In genomic region chr2:25420820-25421237, GRCh38 we compare ENCODE assay signal across 9 cellular contexts.
DNase-seq lines count a peak whose midpoint lies in the region; ATAC-seq and TF ChIP-seq lines count a peak whose summit lies in the region.
"Had no signal": no experiment of that assay in that cellular context is flagged by ENCODE, and none has a peak within 500 bp of the region (broad histone marks: within the 10 kb centered on the region; RNA-seq: fewer than 3 reads in every experiment).

No MANE protein-coding gene starts in this region.

- H3K9me2 ChIP-seq in hepatocyte (replicated peaks; ENCODE audit: insufficient read depth) = no peaks in the 10 kb centered on the region

- H3K27me3 ChIP-seq in hepatocyte (no peaks in the 10 kb centered on the region), prostate gland (replicated peaks; ENCODE audit: insufficient read depth) (no peaks in the 10 kb centered on the region)

- H2AFZ ChIP-seq in hepatocyte = no peak overlapping the region

- no peaks in the 10 kb centered on the region for H3K27me3 Mint-ChIP-seq in effector memory CD8-positive, alpha-beta T cell

- H3K27ac ChIP-seq in hepatocyte (peak overlapping the region; percentile 78), prostate gland (no peak overlapping the region)

- intact Hi-C loops in prostate gland (cut with DNase I) = no loop called here

- no peaks in the 10 kb centered on the region for H4K20me1 ChIP-seq in hepatocyte (ENCODE audit: insufficient read depth, poor library complexity, severe bottlenecking)

- H3K4me1 ChIP-seq in hepatocyte (ENCODE audit: insufficient read depth) (peaks cover 7% of the 10 kb centered on the region), prostate gland (replicated peaks) (no peaks in the 10 kb centered on the region)

- DNase-seq in hepatocyte (ENCODE audit: low spot score) = no peak
- DNase-seq in effector memory CD8-positive, alpha-beta T cell = no peak
- DNase-seq in GOT3 (lab: John Stamatoyannopoulos, UW) = no peak
- no peak for DNase-seq in prostate gland (ENCODE audit: low spot score)
- no peak for DNase-seq in mucosa of gallbladder (ENCODE audit: low spot score)
- DNase-seq: activated T-cell treated with anti-CD3 and anti-CD28 coated beads, Interleukin-2, amount 50 U/mL, for 1 hour had no signal

- 47% methylated on average over 2 of the region's 2 CpGs for WGBS in hepatocyte (ENCODE audit: low lambda C conversion rate, missing lambda C conversion rate)
- WGBS in prostate gland = 67% methylated on average over 2 of the region's 2 CpGs

- no peaks in the 10 kb centered on the region for H3K36me3 Mint-ChIP-seq in effector memory CD8-positive, alpha-beta T cell (ENCODE audit: insufficient read depth)

- no peak overlapping the region for H3K4me3 Mint-ChIP-seq in effector memory CD8-positive, alpha-beta T cell

- TF ChIP-seq CTCF in hepatocyte (IDR thresholded peaks at IDR 0.05; ENCODE audit: poor library complexity) (no peak), prostate gland (IDR thresholded peaks at IDR 0.05) (no peak)

- no peaks in the 10 kb centered on the region for H3K9me3 ChIP-seq in hepatocyte (ENCODE audit: low read depth)
- H3K9me3 ChIP-seq in prostate gland = no peaks in the 10 kb centered on the region

- TF ChIP-seq POLR2A in GM15510 (IDR thresholded peaks at IDR 0.05; ENCODE audit: borderline replicate concordance, extremely low read depth, insufficient read length) = peak; percentile 73
- no peak for TF ChIP-seq POLR2A in prostate gland (IDR thresholded peaks at IDR 0.05)

- H3K9me3 Mint-ChIP-seq in effector memory CD8-positive, alpha-beta T cell = no peaks in the 10 kb centered on the region

- peak; percentile 50 for ATAC-seq in GM21447 (IDR thresholded peaks at IDR 0.05; ENCODE audit: unreplicated experiment)
- peak; percentile 37 for ATAC-seq in HG03457 (IDR thresholded peaks at IDR 0.05; ENCODE audit: unreplicated experiment)
- no peak for ATAC-seq in effector memory CD8-positive, alpha-beta T cell (replicated peaks)

- peak overlapping the region; percentile 24 for H3K4me2 ChIP-seq in hepatocyte

- H3K36me3 ChIP-seq in hepatocyte (replicated peaks; ENCODE audit: insufficient read depth, low read depth) (no peaks in the 10 kb centered on the region), prostate gland (no peaks in the 10 kb centered on the region)

- H3K4me1 Mint-ChIP-seq in effector memory CD8-positive, alpha-beta T cell (ENCODE audit: low read depth in 2 of 2) = peaks cover 0 to 3% of the 10 kb centered on the region in 2 donors

- H3K4me3 ChIP-seq in hepatocyte = no peak overlapping the region
- no peak overlapping the region for H3K4me3 ChIP-seq in prostate gland

- H3K79me2 ChIP-seq in hepatocyte = no peaks in the 10 kb centered on the region

- no peak overlapping the region for H3K27ac Mint-ChIP-seq in effector memory CD8-positive, alpha-beta T cell
